ENCODE assay signal across 8 cellular contexts in the genomic region with DNA sequence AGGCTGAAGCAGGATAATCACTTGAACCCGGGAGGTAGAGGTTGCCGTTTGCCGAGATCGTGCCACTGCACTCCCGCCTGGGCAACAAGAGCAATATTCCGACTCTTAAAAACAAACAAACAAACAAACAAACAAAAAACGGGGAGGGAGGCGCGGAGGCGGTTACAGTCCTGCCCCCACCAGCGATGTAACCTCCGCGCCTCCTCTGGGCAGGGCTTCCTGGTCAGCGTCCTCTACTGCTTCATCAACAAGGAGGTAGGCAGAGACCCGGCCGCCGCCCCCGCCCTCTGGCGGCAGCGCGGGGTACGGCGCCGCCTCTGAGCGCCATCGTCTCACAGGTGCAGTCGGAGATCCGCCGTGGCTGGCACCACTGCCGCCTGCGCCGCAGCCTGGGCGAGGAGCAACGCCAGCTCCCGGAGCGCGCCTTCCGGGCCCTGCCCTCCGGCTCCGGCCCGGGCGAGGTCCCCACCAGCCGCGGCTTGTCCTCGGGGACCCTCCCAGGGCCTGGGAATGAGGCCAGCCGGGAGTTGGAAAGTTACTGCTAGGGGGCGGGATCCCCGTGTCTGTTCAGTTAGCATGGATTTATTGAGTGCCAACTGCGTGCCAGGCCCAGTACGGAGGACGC.
DNase-seq lines count a peak whose midpoint lies in the region; ATAC-seq and TF ChIP-seq lines count a peak whose summit lies in the region.

No MANE protein-coding gene starts in this region.

- peak; percentile 68 for ATAC-seq in HG02981 (IDR thresholded peaks at IDR 0.05; ENCODE audit: unreplicated experiment)
- ATAC-seq in GM18907 (IDR thresholded peaks at IDR 0.05; ENCODE audit: unreplicated experiment): no peak

- peak; percentile 95 for TF ChIP-seq CTCF in GM13976 (IDR thresholded peaks at IDR 0.05; ENCODE audit: borderline replicate concordance, control extremely low read depth, extremely low read depth, insufficient read depth, missing control alignments)
- peak; percentile 97 for TF ChIP-seq CTCF in WI38 (IDR thresholded peaks at IDR 0.05; ENCODE audit: low read depth, low read length)
- peak; percentile 81 for TF ChIP-seq CTCF in cardiac fibroblast (IDR thresholded peaks at IDR 0.05; ENCODE audit: low read depth, low read length)

- peak overlapping the region; percentile 40 for H3K4me3 ChIP-seq in WI38 (ENCODE audit: low read depth, low read length)
- H3K4me3 ChIP-seq in cardiac fibroblast (replicated peaks in 1 of 2; ENCODE audit: low read depth in 2 of 2, low read length in 2 of 2): peak overlapping the region; percentile 22 to 46

- in situ Hi-C loops in GM13976 (cut with MboI; ENCODE audit: low sequenced_read_pairs, unreplicated experiment): no loop called here

- DNase-seq in GM13976 (ENCODE audit: low spot score) (peak; percentile 89), NCI-H2171 treated with DMSO at 0.1 percent for 48 hours (lab: John Stamatoyannopoulos, UW) (peak; percentile 73), cardiac fibroblast (ENCODE audit: low read depth in 2 of 2) (peak; percentile 83 to 86), iris pigment epithelial cell (ENCODE audit: low read depth) (peak; percentile 75), smooth muscle cell of the brain vasculature (ENCODE audit: low read depth, low spot score) (peak; percentile 40)
